1 cellular context compared by ENCODE assay signal in genomic region chr19:8247129-8247890, GRCh38. TPM values are rescaled to one million over a fixed set of nuclear protein-coding genes. Genes with fewer than 3 reads are reported as not detected.
"Had no signal": no experiment of that assay in that cellular context is flagged by ENCODE, and none has a peak within 500 bp of the region (broad histone marks: within the 10 kb centered on the region; RNA-seq: fewer than 3 reads in every experiment).

No MANE protein-coding gene starts in this region.

RNA-seq across cellular contexts. Expression of gene CERS4, which starts 38.1 kb away (rescaled TPM):
- total RNA-seq: myocyte had no signal
